8 cellular contexts compared by ENCODE assay signal in the genomic region with DNA sequence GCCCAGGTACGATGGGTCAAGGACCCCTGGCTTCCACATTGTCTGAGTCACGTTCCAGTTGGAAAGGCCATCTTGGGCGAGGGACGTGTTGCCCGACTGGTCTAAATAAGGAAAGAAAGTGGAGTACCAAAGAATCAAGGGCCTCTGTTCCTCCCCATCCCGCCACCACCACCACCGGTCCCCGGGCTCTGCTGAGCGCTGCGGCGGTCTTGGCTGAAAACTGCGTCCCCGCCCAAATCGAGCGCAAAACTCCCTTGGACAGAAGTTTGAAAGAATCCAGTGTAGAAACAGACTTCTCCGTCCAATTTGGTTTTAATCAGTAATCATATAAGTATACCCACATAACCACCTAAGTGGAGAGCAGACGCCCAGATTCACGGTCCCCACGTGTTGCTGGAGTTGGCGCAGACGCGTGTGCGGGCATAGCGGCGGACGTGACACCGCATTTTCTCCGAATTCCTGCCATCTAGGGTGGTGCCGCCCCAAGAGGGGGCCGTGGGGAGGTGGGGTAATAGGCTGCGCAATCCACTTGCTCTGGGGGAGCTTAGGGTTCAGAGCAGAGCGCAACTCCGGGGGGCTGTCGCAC.
DNase-seq lines count a peak whose midpoint lies in the region; ATAC-seq and TF ChIP-seq lines count a peak whose summit lies in the region.

No MANE protein-coding gene starts in this region.

- H3K4me1 ChIP-seq in esophagus squamous epithelium: peaks cover 42 to 59% (median 52%) of the 10 kb centered on the region in 3 donors
- peaks cover 18 to 27% of the 10 kb centered on the region in 2 donors for H3K4me1 ChIP-seq in gastrocnemius medialis

- in situ Hi-C loops in GM13976 (cut with MboI; ENCODE audit: low sequenced_read_pairs, unreplicated experiment) (no loop called here), gastrocnemius medialis (cut with MboI; ENCODE audit: low sequenced_read_pairs in 4 of 4) (no loop called here)

- WGBS in esophagus squamous epithelium, 2 donors: 1 to 2% methylated on average over 18 to 23 of the region's 34 CpGs

- TF ChIP-seq CTCF in GM13976 (IDR thresholded peaks at IDR 0.05; ENCODE audit: borderline replicate concordance, control extremely low read depth, extremely low read depth, insufficient read depth, missing control alignments): no peak
- no peak for TF ChIP-seq CTCF in esophagus squamous epithelium (IDR thresholded peaks at IDR 0.05)
- no peak for TF ChIP-seq CTCF in gastrocnemius medialis (IDR thresholded peaks at IDR 0.05 in 4 of 5, conservative IDR thresholded peaks at IDR 0.05 in 1 of 5)

- no peaks in the 10 kb centered on the region for H3K9me3 ChIP-seq in esophagus squamous epithelium
- peaks cover 0 to 8% (median 0%) of the 10 kb centered on the region in 3 donors for H3K9me3 ChIP-seq in gastrocnemius medialis

- ATAC-seq in gastrocnemius medialis: no peak

- TF ChIP-seq POLR2A in esophagus squamous epithelium (IDR thresholded peaks at IDR 0.05) (no peak), gastrocnemius medialis (IDR thresholded peaks at IDR 0.05) (no peak)

- H3K4me3 ChIP-seq in esophagus squamous epithelium (peak overlapping the region in 3 of 4 donors; percentile 32 to 66 (median 45)), gastrocnemius medialis (peak overlapping the region; percentile 42 to 68 (median 48))

- H3K27ac ChIP-seq in esophagus squamous epithelium (no peak overlapping the region), gastrocnemius medialis (no peak overlapping the region)

- DNase-seq in GM13976 (ENCODE audit: low spot score) (peak; percentile 51), SW480 (ENCODE audit: low spot score) (peak; percentile 9), esophagus squamous epithelium (lab: John Stamatoyannopoulos, UW) (no peak), gastrocnemius medialis (no peak), NCI-H1105 (lab: John Stamatoyannopoulos, UW) (no peak), putamen (ENCODE audit: low spot score) (no peak)
- no peak for DNase-seq in NK-92 treated with Interleukin-12 subunit alpha and Interleukin-12 subunit beta, amount 100 ng/mL, for 24 hours (lab: John Stamatoyannopoulos, UW)
- no peak for DNase-seq in stimulated activated CD4-positive, alpha-beta T cell treated with anti-CD3 and anti-CD28 coated beads, Interleukin-12 subunit alpha, Interleukin-12 subunit beta, amount 100 ng/mL, for 4 hours

- H3K36me3 ChIP-seq in esophagus squamous epithelium (no peaks in the 10 kb centered on the region), gastrocnemius medialis (no peaks in the 10 kb centered on the region)

- H3K27me3 ChIP-seq in esophagus squamous epithelium: peaks cover 33 to 100% (median 48%) of the 10 kb centered on the region in 4 donors
- peaks cover 81 to 99% (median 88%) of the 10 kb centered on the region in 3 donors for H3K27me3 ChIP-seq in gastrocnemius medialis

- intact Hi-C loops in esophagus squamous epithelium (cut with DNase I) (no loop called here), gastrocnemius medialis (cut with DNase I; ENCODE audit: low total_unique reads) (no loop called here)

Comparison
In these comparisons a context has a peak if more than half of its experiments do, and no peak if none do; other contexts are left out.
1. DNase-seq: peak in GM13976 (single experiment) and SW480 (single experiment); none in esophagus squamous epithelium (single experiment), gastrocnemius medialis (0 of 2), NCI-H1105 (single experiment), NK-92 treated with Interleukin-12 subunit alpha and Interleukin-12 subunit beta, amount 100 ng/mL, for 24 hours (single experiment), stimulated activated CD4-positive, alpha-beta T cell treated with anti-CD3 and anti-CD28 coated beads, Interleukin-12 subunit alpha, Interleukin-12 subunit beta, amount 100 ng/mL, for 4 hours (single experiment) and putamen (single experiment).